Comparison of ENCODE assay signal across 12 cellular contexts in genomic region chr1:223135176-223135575, GRCh38. TPM values are rescaled to one million over a fixed set of nuclear protein-coding genes. Genes with fewer than 3 reads are reported as not detected.
A peak's percentile ranks its signal among the peaks of the same experiment; 100 is the strongest.
DNase-seq lines count a peak whose midpoint lies in the region; ATAC-seq and TF ChIP-seq lines count a peak whose summit lies in the region.
"Had no signal": no experiment of that assay in that cellular context is flagged by ENCODE, and none has a peak within 500 bp of the region (broad histone marks: within the 10 kb centered on the region; RNA-seq: fewer than 3 reads in every experiment).

No MANE protein-coding gene starts in this region.

- peaks cover 7% of the 10 kb centered on the region for H3K27me3 Mint-ChIP-seq in activated CD4-positive, alpha-beta T cell treated with anti-CD3 and anti-CD28 coated beads for 36 hours

- H3K4me1 Mint-ChIP-seq in activated CD4-positive, alpha-beta T cell treated with anti-CD3 and anti-CD28 coated beads for 36 hours, result peaks cover 9% of the 10 kb centered on the region

- no peak overlapping the region for H3K27ac Mint-ChIP-seq in activated CD4-positive, alpha-beta T cell treated with anti-CD3 and anti-CD28 coated beads for 36 hours

- DNase-seq in AG10803 (ENCODE audit: low read depth) (peak; percentile 88), RPMI7951 (ENCODE audit: low read depth) (peak; percentile 77), fibroblast of mammary gland (ENCODE audit: low read depth) (peak; percentile 81), medulla oblongata (ENCODE audit: extremely low spot score) (no peak), T-helper 9 cell (no peak), DMS153 (lab: John Stamatoyannopoulos, UW) (no peak)
- no peak for DNase-seq in activated CD4-positive, alpha-beta T cell treated with anti-CD3 and anti-CD28 coated beads for 36 hours
- DNase-seq: activated CD4-positive, alpha-beta T cell treated with anti-CD3 and anti-CD28 coated beads, Interleukin-2, amount 50 U/mL, for 4 hours; BE2C; NCI-H187 had no signal

- no peak for ATAC-seq in activated CD4-positive, alpha-beta T cell treated with anti-CD3 and anti-CD28 coated beads for 36 hours
- ATAC-seq: GM12878 had no signal

- no peak overlapping the region for H2AFZ ChIP-seq in parathyroid adenoma

- POLR2A ChIA-PET in activated CD4-positive, alpha-beta T cell treated with anti-CD3 and anti-CD28 coated beads for 36 hours (lab: Charles Lee), result no interaction called here

- no peak overlapping the region for H3K4me2 ChIP-seq in parathyroid adenoma (ENCODE audit: low read length)

- H3K9ac ChIP-seq in parathyroid adenoma, result no peak overlapping the region

- no peak for TF ChIP-seq CTCF in AG10803 (conservative IDR thresholded peaks at IDR 0.05; ENCODE audit: low read length)
- no peak for TF ChIP-seq CTCF in fibroblast of mammary gland (conservative IDR thresholded peaks at IDR 0.05; ENCODE audit: control insufficient read depth, insufficient read depth, low read depth, low read length)
- TF ChIP-seq CTCF in parathyroid adenoma (IDR thresholded peaks at IDR 0.05), result no peak

- intact Hi-C loops in activated CD4-positive, alpha-beta T cell treated with anti-CD3 and anti-CD28 coated beads for 36 hours (cut with DNase I, micrococcal nuclease), result no loop called here

- H3K36me3 Mint-ChIP-seq in activated CD4-positive, alpha-beta T cell treated with anti-CD3 and anti-CD28 coated beads for 36 hours (ENCODE audit: low read depth), result peaks cover 4% of the 10 kb centered on the region

- peaks cover 2% of the 10 kb centered on the region for H3K9me3 Mint-ChIP-seq in activated CD4-positive, alpha-beta T cell treated with anti-CD3 and anti-CD28 coated beads for 36 hours (ENCODE audit: low read depth)

- peaks cover 6% of the 10 kb centered on the region for H3K4me1 ChIP-seq in parathyroid adenoma
- H3K4me1 ChIP-seq: BE2C had no signal

- H3K27me3 ChIP-seq in parathyroid adenoma (ENCODE audit: control insufficient read depth, insufficient read depth, low read length), result no peaks in the 10 kb centered on the region

- CTCF ChIA-PET in activated CD4-positive, alpha-beta T cell treated with anti-CD3 and anti-CD28 coated beads for 36 hours (lab: Charles Lee), result interaction anchor here (0.6 to 1.8 kb wide), 3 partner anchors 12 to 411 kb away, joined by 3 to 6 read pairs (median 3); no protein-coding TSS in a partner anchor

- H3K79me2 ChIP-seq in parathyroid adenoma, result no peaks in the 10 kb centered on the region

- H3K9me3 ChIP-seq in parathyroid adenoma (ENCODE audit: control insufficient read depth, low read length), result no peaks in the 10 kb centered on the region
- H3K9me3 ChIP-seq: BE2C had no signal

- peak overlapping the region; percentile 32 for H3K27ac ChIP-seq in parathyroid adenoma

- no peaks in the 10 kb centered on the region for H3K36me3 ChIP-seq in parathyroid adenoma (ENCODE audit: control insufficient read depth, insufficient read depth, low read length)
- H3K36me3 ChIP-seq: BE2C had no signal

- H3K4me3 Mint-ChIP-seq in activated CD4-positive, alpha-beta T cell treated with anti-CD3 and anti-CD28 coated beads for 36 hours, result no peak overlapping the region

- H3K4me3 ChIP-seq in AG10803 (ENCODE audit: low read length) (no peak overlapping the region), fibroblast of mammary gland (ENCODE audit: control insufficient read depth, low read depth, low read length) (no peak overlapping the region), parathyroid adenoma (ENCODE audit: low read depth, low read length) (no peak overlapping the region)
- H3K4me3 ChIP-seq: GM12878 had no signal

RNA-seq across cellular contexts. Expression of gene TLR5, which starts 7.9 kb away (rescaled TPM):
- 0.20 TPM in 1 of 2 replicates, not detected in the other for total RNA-seq in RPMI7951 (2014; rRNA removed; shearing (Covaris generic))
- under 1 TPM; 0.21 to 0.56 TPM for total RNA-seq in activated CD4-positive, alpha-beta T cell treated with anti-CD3 and anti-CD28 coated beads for 36 hours

Comparison
In these comparisons a context has a peak if more than half of its experiments do, and no peak if none do; other contexts are left out.
1. DNase-seq: peak in AG10803 (single experiment), RPMI7951 (single experiment) and fibroblast of mammary gland (single experiment); none in medulla oblongata (single experiment), T-helper 9 cell (single experiment), DMS153 (single experiment) and activated CD4-positive, alpha-beta T cell treated with anti-CD3 and anti-CD28 coated beads for 36 hours (single experiment).